In genomic region chr1:201538618-201539551, GRCh38 we compare ENCODE assay signal across 8 cellular contexts. TPM values are rescaled to one million over a fixed set of nuclear protein-coding genes. Genes with fewer than 3 reads are reported as not detected.
A peak's percentile ranks its signal among the peaks of the same experiment; 100 is the strongest.
DNase-seq lines count a peak whose midpoint lies in the region; ATAC-seq lines count a peak whose summit lies in the region.

Gene NAV1 (plus strand): TSS chr1:201539127. CDS start chr1:201622885, 83,758 bp downstream.

- H3K9me3 ChIP-seq in muscle layer of colon (ENCODE audit: low read length) = no peaks in the 10 kb centered on the region

- no peaks in the 10 kb centered on the region for H3K27me3 ChIP-seq in muscle layer of colon (ENCODE audit: control insufficient read depth in 1 of 2, insufficient read depth in 2 of 2, low read length in 2 of 2)

- peak within 1 kb of the TSS; percentile 53 to 77 for H3K4me3 ChIP-seq in muscle layer of colon (ENCODE audit: low read depth in 1 of 2, low read length in 2 of 2)

- H3K9me3 Mint-ChIP-seq in activated CD4-positive, alpha-beta memory T cell treated with anti-CD3 and anti-CD28 coated beads for 36 hours = no peaks in the 10 kb centered on the region

- H3K4me3 Mint-ChIP-seq in activated CD4-positive, alpha-beta memory T cell treated with anti-CD3 and anti-CD28 coated beads for 36 hours = peak within 1 kb of the TSS; percentile 63

- DNase-seq in DMS79 (lab: John Stamatoyannopoulos, UW) (peak; percentile 17), HuH-7.5 (ENCODE audit: low spot score) (peak; percentile 46), fibroblast of peridontal ligament (ENCODE audit: extremely low read depth) (peak; percentile 82), ureter (ENCODE audit: low spot score) (peak; percentile 79)
- DNase-seq in activated CD4-positive, alpha-beta memory T cell treated with anti-CD3 and anti-CD28 coated beads for 36 hours = no peak

- no peaks in the 10 kb centered on the region for H3K36me3 ChIP-seq in muscle layer of colon (ENCODE audit: insufficient read depth, low read length)

- H3K4me1 ChIP-seq in muscle layer of colon (ENCODE audit: insufficient read depth, low read length) = peaks cover 75% of the 10 kb centered on the region

- POLR2A ChIA-PET in activated CD4-positive, alpha-beta memory T cell treated with anti-CD3 and anti-CD28 coated beads for 36 hours (lab: Charles Lee) = no interaction called here

- peaks cover 16% of the 10 kb centered on the region for H3K4me1 Mint-ChIP-seq in activated CD4-positive, alpha-beta memory T cell treated with anti-CD3 and anti-CD28 coated beads for 36 hours (ENCODE audit: low read depth)

- peak within 1 kb of the TSS; percentile 83 for H3K9ac ChIP-seq in muscle layer of colon (ENCODE audit: low read length)

- peak within 1 kb of the TSS; percentile 93 for H3K27ac ChIP-seq in muscle layer of colon (ENCODE audit: low read depth, low read length)

- no peak within 1 kb of the TSS for H3K27ac Mint-ChIP-seq in activated CD4-positive, alpha-beta memory T cell treated with anti-CD3 and anti-CD28 coated beads for 36 hours

- H3K36me3 Mint-ChIP-seq in activated CD4-positive, alpha-beta memory T cell treated with anti-CD3 and anti-CD28 coated beads for 36 hours = peaks cover 3% of the 10 kb centered on the region

- CTCF ChIA-PET in activated CD4-positive, alpha-beta memory T cell treated with anti-CD3 and anti-CD28 coated beads for 36 hours (lab: Charles Lee) = interaction anchor here (1.3 kb wide), 1 partner anchor 20 kb away, joined by 5 read pairs; no protein-coding TSS in a partner anchor

- intact Hi-C loops in activated CD4-positive, alpha-beta memory T cell treated with anti-CD3 and anti-CD28 coated beads for 36 hours (cut with micrococcal nuclease) = no loop called here

- no peak for ATAC-seq in HG02642 (IDR thresholded peaks at IDR 0.05; ENCODE audit: poor library complexity, unreplicated experiment)
- no peak for ATAC-seq in HG03045 (IDR thresholded peaks at IDR 0.05; ENCODE audit: unreplicated experiment)

- H3K27me3 Mint-ChIP-seq in activated CD4-positive, alpha-beta memory T cell treated with anti-CD3 and anti-CD28 coated beads for 36 hours = peaks cover 50% of the 10 kb centered on the region

RNA-seq across cellular contexts. Expression of gene NAV1, which starts in this region (rescaled TPM):
- total RNA-seq in activated CD4-positive, alpha-beta memory T cell treated with anti-CD3 and anti-CD28 coated beads for 36 hours = 1 to 10 TPM; 2.2 to 2.6 TPM
- 49.3 TPM for total RNA-seq in ureter

Comparison
In these comparisons a context has a peak if more than half of its experiments do, and no peak if none do; other contexts are left out.
1. RNA of gene NAV1 (total RNA-seq): 49.3 TPM in ureter (single experiment); 2.2 to 2.6 TPM in activated CD4-positive, alpha-beta memory T cell treated with anti-CD3 and anti-CD28 coated beads for 36 hours; every median in the first group is over 10 times any median in the second.